ENCODE assay signal across 19 cellular contexts in genomic region chr10:69446229-69446628, GRCh38. TPM values are rescaled to one million over a fixed set of nuclear protein-coding genes. Genes with fewer than 3 reads are reported as not detected.
DNase-seq lines count a peak whose midpoint lies in the region; ATAC-seq and TF ChIP-seq lines count a peak whose summit lies in the region.
"Had no signal": no experiment of that assay in that cellular context is flagged by ENCODE, and none has a peak within 500 bp of the region (broad histone marks: within the 10 kb centered on the region; RNA-seq: fewer than 3 reads in every experiment).

No MANE protein-coding gene starts in this region.

- H2BK20ac ChIP-seq in IMR-90 (ENCODE audit: low read depth, low read length): peak overlapping the region; percentile 38

- no peak overlapping the region for H4K5ac ChIP-seq in IMR-90 (ENCODE audit: low read depth, low read length)

- 0 out of 4 replicates have a peak overlapping the region, but pooled peaks of 1 of the 2 experiments have one; percentile 25 for H4K8ac ChIP-seq in IMR-90 (ENCODE audit: low read depth in 2 of 2, low read length in 2 of 2)

- CTCF ChIA-PET in IMR-90 (lab: Yijun Ruan, JAX): interaction anchor here (0.6 kb wide), 2 partner anchors 38 to 937 kb away, joined by 4 to 5 read pairs; no protein-coding TSS in a partner anchor

- H3K79me1 ChIP-seq in IMR-90 (ENCODE audit: low read depth in 1 of 2, low read length in 2 of 2): no peaks in the 10 kb centered on the region

- no peak overlapping the region for H3K4me3 ChIP-seq in IMR-90 (ENCODE audit: insufficient read depth, low read depth, low read length)
- no peak overlapping the region for H3K4me3 ChIP-seq in cardiac fibroblast (replicated peaks in 1 of 2; ENCODE audit: low read depth in 2 of 2, low read length in 2 of 2)
- H3K4me3 ChIP-seq in mesodermal cell (ENCODE audit: extremely low read depth, insufficient read depth, low read length, poor library complexity, severe bottlenecking): no peak overlapping the region
- H3K4me3 ChIP-seq: GM12878, tibial artery had no signal

- ATAC-seq in IMR-90 (ENCODE audit: low read depth) (0 out of 2 replicates have a peak, but pooled peaks have one; percentile 6), HG03045 (IDR thresholded peaks at IDR 0.05; ENCODE audit: unreplicated experiment) (no peak)
- ATAC-seq in activated T-cell treated with anti-CD3 and anti-CD28 coated beads, Interleukin-2, amount 50 U/mL, for 4 hours: no peak
- ATAC-seq: GM12878, T-helper 17 cell had no signal

- H2AFZ ChIP-seq in IMR-90 (replicated peaks; ENCODE audit: low read length, poor library complexity): no peak overlapping the region

- H3K14ac ChIP-seq in IMR-90 (replicated peaks; ENCODE audit: low read depth, low read length): no peak overlapping the region; the same call in none of the 2 replicates

- H3K27me3 ChIP-seq in IMR-90 (ENCODE audit: control insufficient read depth, insufficient read depth, low read length): peaks cover 7% of the 10 kb centered on the region
- H3K27me3 ChIP-seq: tibial artery had no signal

- H2AK9ac ChIP-seq in IMR-90 (replicated peaks; ENCODE audit: low read depth, low read length, poor library complexity): no peak overlapping the region

- H3K36me3 Mint-ChIP-seq in activated T-cell treated with anti-CD3 and anti-CD28 coated beads, Interleukin-2, amount 50 U/mL, for 4 hours (ENCODE audit: insufficient read depth): no peaks in the 10 kb centered on the region
- H3K36me3 Mint-ChIP-seq: activated naive CD8-positive, alpha-beta T cell had no signal

- TF ChIP-seq CTCF in 22Rv1 (IDR thresholded peaks at IDR 0.05) (no peak), IMR-90 (conservative IDR thresholded peaks at IDR 0.05; ENCODE audit: low read depth, low read length) (no peak), cardiac fibroblast (IDR thresholded peaks at IDR 0.05; ENCODE audit: low read depth, low read length) (no peak)

- peaks cover 9% of the 10 kb centered on the region for H3K4me1 ChIP-seq in IMR-90 (ENCODE audit: control insufficient read depth, insufficient read depth, low read length)
- H3K4me1 ChIP-seq in mesodermal cell (ENCODE audit: control insufficient read depth, insufficient read depth, low read length, poor library complexity, severe bottlenecking): peaks cover 41% of the 10 kb centered on the region

- H4K91ac ChIP-seq in IMR-90 (ENCODE audit: insufficient read depth, low read depth, low read length): peak overlapping the region; percentile 56; the same call in 1 of the 2 replicates

- no peak overlapping the region for H3K9ac ChIP-seq in IMR-90 (ENCODE audit: low read depth, low read length)

- peak overlapping the region; percentile 66; the same call in 1 of the 2 replicates for H2AK5ac ChIP-seq in IMR-90 (ENCODE audit: low read depth, low read length)

- H3K36me3 ChIP-seq in IMR-90 (ENCODE audit: control insufficient read depth, insufficient read depth, low read length): no peaks in the 10 kb centered on the region
- no peaks in the 10 kb centered on the region for H3K36me3 ChIP-seq in mesodermal cell (ENCODE audit: control insufficient read depth, insufficient read depth, low read length)
- H3K36me3 ChIP-seq: tibial artery had no signal

- DNase-seq in IMR-90: no peak
- peak; percentile 36 to 59 for DNase-seq in cardiac fibroblast (ENCODE audit: low read depth in 2 of 2)
- DNase-seq in activated T-cell treated with anti-CD3 and anti-CD28 coated beads, Interleukin-2, amount 50 U/mL, for 4 hours: no peak
- DNase-seq in globus pallidus (ENCODE audit: low spot score): no peak
- DNase-seq in stimulated activated CD4-positive, alpha-beta T cell treated with anti-CD3 and anti-CD28 coated beads, Interleukin-15, amount 100 ng/mL, for 24 hours: no peak
- DNase-seq: activated CD4-positive, CD25-positive, alpha-beta regulatory T cell treated with anti-CD3 and anti-CD28 coated beads, Interleukin-2, amount 50 U/mL, for 72 hours; caudate nucleus; NCI-H2081; NCI-H526 treated with DMSO at 0.1 percent for 48 hours; stimulated activated CD4-positive, alpha-beta T cell treated with anti-CD3 and anti-CD28 coated beads, Interleukin-2, amount 100 ng/mL, for 48 hours; T-helper 17 cell; tibial artery had no signal

- H3K4me2 ChIP-seq in IMR-90 (ENCODE audit: low read depth, low read length): no peak overlapping the region

- no peak overlapping the region; the same call in 1 of the 2 replicates for H3K56ac ChIP-seq in IMR-90 (ENCODE audit: extremely low read depth, insufficient read depth, low read length)

- H3K18ac ChIP-seq in IMR-90 (ENCODE audit: low read depth, low read length): peak overlapping the region; percentile 25; the same call in 1 of the 2 replicates

- TF ChIP-seq RAD21 in IMR-90 (IDR thresholded peaks at IDR 0.05; ENCODE audit: low read length): no peak

- no peak overlapping the region for H3K23ac ChIP-seq in IMR-90 (ENCODE audit: low read depth, low read length)

- peaks cover 1% of the 10 kb centered on the region for H3K27me3 Mint-ChIP-seq in activated T-cell treated with anti-CD3 and anti-CD28 coated beads, Interleukin-2, amount 50 U/mL, for 4 hours (ENCODE audit: low read depth)
- H3K27me3 Mint-ChIP-seq: activated naive CD8-positive, alpha-beta T cell had no signal

- H3K27ac ChIP-seq in 22Rv1 (peak overlapping the region; percentile 67), IMR-90 (ENCODE audit: insufficient read depth, low read length) (peak overlapping the region; percentile 70; the same call in 1 of the 2 replicates), mesodermal cell (ENCODE audit: low read depth, low read length, severe bottlenecking) (peak overlapping the region; percentile 94)
- H3K27ac ChIP-seq: tibial artery had no signal

- dilution Hi-C loops in IMR-90 (cut with HindIII; ENCODE audit: low sequenced_read_pairs, unreplicated experiment): no loop called here

- H3K9me3 Mint-ChIP-seq in activated T-cell treated with anti-CD3 and anti-CD28 coated beads, Interleukin-2, amount 50 U/mL, for 4 hours: no peaks in the 10 kb centered on the region

- H2BK15ac ChIP-seq in IMR-90 (ENCODE audit: low read depth, low read length): peak overlapping the region; percentile 26; the same call in 2 of the 3 replicates

- POLR2A ChIA-PET in IMR-90 (lab: Charles Lee; ENCODE audit: unreplicated experiment): interaction anchor here (0.6 kb wide), 1 partner anchor 1375 kb away, joined by 8 read pairs; no protein-coding TSS in a partner anchor

- H3K4me3 Mint-ChIP-seq in activated T-cell treated with anti-CD3 and anti-CD28 coated beads, Interleukin-2, amount 50 U/mL, for 4 hours: no peak overlapping the region
- H3K4me3 Mint-ChIP-seq: activated naive CD8-positive, alpha-beta T cell; T-helper 17 cell had no signal

- intact Hi-C loops in IMR-90 (cut with micrococcal nuclease): no loop called here

- in situ Hi-C loops in IMR-90 (cut with MboI; ENCODE audit: low sequenced_read_pairs): no loop called here

- TF ChIP-seq POLR2A in IMR-90 (IDR thresholded peaks at IDR 0.05; ENCODE audit: low read depth, low read length): no peak

- H3K9me3 ChIP-seq in IMR-90 (ENCODE audit: control insufficient read depth, insufficient read depth, low read length) (no peaks in the 10 kb centered on the region), mesodermal cell (ENCODE audit: control insufficient read depth, low read length) (no peaks in the 10 kb centered on the region)
- H3K9me3 ChIP-seq: tibial artery had no signal

- peaks cover 3% of the 10 kb centered on the region; the same call in 1 of the 2 replicates for H4K20me1 ChIP-seq in IMR-90 (ENCODE audit: insufficient read depth, low read length)

- H3K4ac ChIP-seq in IMR-90 (ENCODE audit: low read depth, low read length): peak overlapping the region; percentile 77

- H3K4me1 Mint-ChIP-seq in activated T-cell treated with anti-CD3 and anti-CD28 coated beads, Interleukin-2, amount 50 U/mL, for 4 hours (ENCODE audit: low read depth): peaks cover 8% of the 10 kb centered on the region

- H2BK120ac ChIP-seq in IMR-90 (ENCODE audit: low read depth, low read length): peak overlapping the region; percentile 60

- peak overlapping the region; percentile 51 for H2BK5ac ChIP-seq in IMR-90 (ENCODE audit: low read depth, low read length, poor library complexity, severe bottlenecking)

- peaks cover 16% of the 10 kb centered on the region for H3K9me1 ChIP-seq in IMR-90 (ENCODE audit: insufficient read depth, low read length)

- no TSS peak for BruUV-seq in IMR-90 (replicated peaks; lab: Mats Ljungman, UMichigan)

TF ChIP-seq in IMR-90, 13 proteins besides CTCF, POLR2A, EP300 and RAD21:
- TF ChIP-seq CEBPB (IDR thresholded peaks at IDR 0.05; ENCODE audit: low read depth, low read length): peak; percentile 26; the same call in 1 of the 2 replicates
- TF ChIP-seq FOS (IDR thresholded peaks at IDR 0.05; ENCODE audit: low read depth, low read length): no peak

RNA-seq across cellular contexts. Expression of gene TSPAN15, which starts 5.0 kb away (rescaled TPM):
- total RNA-seq in IMR-90 (2012; rRNA removed): not detected in 2 replicates
- 0.07 and 0.48 TPM in 2 replicates for polyA plus RNA-seq in IMR-90 (2012; rRNA removed)
- 0.13 TPM in 1 of 2 replicates, not detected in the other for polyA plus RNA-seq in IMR-90 (2012; cell fraction: cytosol; rRNA removed)
- polyA plus RNA-seq in IMR-90 (2012; cell fraction: nucleus; rRNA removed; ENCODE audit: low replicate concordance): 0.08 and 0.19 TPM in 2 replicates
- polyA plus RNA-seq in mesodermal cell (2013, experiment 1 of 2): 34.0 TPM
- polyA plus RNA-seq in mesodermal cell (2013, experiment 2 of 2): 30.0 TPM
- total RNA-seq in activated T-cell treated with anti-CD3 and anti-CD28 coated beads, Interleukin-2, amount 50 U/mL, for 4 hours: 1 to 10 TPM in 2 of 3 donors, under 1 TPM in 1; 0.86 to 1.8 (median 1.4) TPM

RNA-seq across cellular contexts. Expression of gene TACR2, which starts 29.5 kb away (rescaled TPM):
- not detected in 2 replicates for total RNA-seq in IMR-90 (2012; rRNA removed)
- not detected in 2 replicates for polyA plus RNA-seq in IMR-90 (2012; rRNA removed)
- polyA plus RNA-seq in IMR-90 (2012; cell fraction: cytosol; rRNA removed): 0.03 TPM in 1 of 2 replicates, not detected in the other
- not detected in 2 replicates for polyA plus RNA-seq in IMR-90 (2012; cell fraction: nucleus; rRNA removed; ENCODE audit: low replicate concordance)
- polyA plus RNA-seq in mesodermal cell (2013, experiment 1 of 2): not detected
- polyA plus RNA-seq in mesodermal cell (2013, experiment 2 of 2): not detected
- total RNA-seq in activated T-cell treated with anti-CD3 and anti-CD28 coated beads, Interleukin-2, amount 50 U/mL, for 4 hours: under 1 TPM in 1 of 3 donors, not detected in 2; 0.11 TPM
- total RNA-seq: GM12878, H1, T-helper 17 cell had no signal
- polyA plus RNA-seq: neural cell had no signal

Comparison
In these comparisons a context has a peak if more than half of its experiments do, and no peak if none do; other contexts are left out.
1. DNase-seq: peak in cardiac fibroblast (2 of 2); none in IMR-90 (single experiment), activated T-cell treated with anti-CD3 and anti-CD28 coated beads, Interleukin-2, amount 50 U/mL, for 4 hours (single experiment), globus pallidus (single experiment) and stimulated activated CD4-positive, alpha-beta T cell treated with anti-CD3 and anti-CD28 coated beads, Interleukin-15, amount 100 ng/mL, for 24 hours (single experiment).
2. Peak in every context shown above with its lines, with median percentiles within 50 percentile points of each other: H3K27ac ChIP-seq.